22 cellular contexts compared by ENCODE assay signal in genomic region chr13:25951831-25952230, GRCh38.
"Had no signal": no experiment of that assay in that cellular context is flagged by ENCODE, and none has a peak within 500 bp of the region (broad histone marks: within the 10 kb centered on the region; RNA-seq: fewer than 3 reads in every experiment).

No MANE protein-coding gene starts in this region.

- H3K27ac ChIP-seq: epithelial cell of prostate, esophagus squamous epithelium, gastrocnemius medialis, heart right ventricle, left lung, lower lobe of right lung had no signal

- DNase-seq: cortex of kidney; effector CD8-positive, alpha-beta T cell; effector memory CD8-positive, alpha-beta T cell; endodermal cell; erythroblast; esophagus squamous epithelium; foreskin fibroblast; foreskin melanocyte; gastrocnemius medialis; glutamatergic neuron; heart right ventricle; hippocampal formation; left cardiac atrium; left lung; left ventricle myocardium superior; lower lobe of right lung; mesenchymal stem cell; mucosa of descending colon; naive B cell; naive thymus-derived CD8-positive, alpha-beta T cell had no signal

- H3K4me3 ChIP-seq: esophagus squamous epithelium, gastrocnemius medialis, heart right ventricle, left lung, lower lobe of right lung, mucosa of descending colon had no signal

- H3K4me1 ChIP-seq: esophagus squamous epithelium, gastrocnemius medialis, heart right ventricle, left lung, lower lobe of right lung had no signal

- H3K27me3 ChIP-seq: gastrocnemius medialis, left lung had no signal

- H3K36me3 ChIP-seq: esophagus squamous epithelium, gastrocnemius medialis, heart right ventricle, left lung, lower lobe of right lung had no signal

- ATAC-seq: effector memory CD8-positive, alpha-beta T cell; esophagus mucosa; gastrocnemius medialis; heart right ventricle; left cardiac atrium; left lung; left ventricle myocardium superior; lower lobe of right lung; mucosa of descending colon; naive thymus-derived CD8-positive, alpha-beta T cell had no signal

- H3K9me3 ChIP-seq: esophagus squamous epithelium, gastrocnemius medialis, lower lobe of right lung, mucosa of descending colon had no signal
